ENCODE assay signal across 17 cellular contexts in the genomic region with DNA sequence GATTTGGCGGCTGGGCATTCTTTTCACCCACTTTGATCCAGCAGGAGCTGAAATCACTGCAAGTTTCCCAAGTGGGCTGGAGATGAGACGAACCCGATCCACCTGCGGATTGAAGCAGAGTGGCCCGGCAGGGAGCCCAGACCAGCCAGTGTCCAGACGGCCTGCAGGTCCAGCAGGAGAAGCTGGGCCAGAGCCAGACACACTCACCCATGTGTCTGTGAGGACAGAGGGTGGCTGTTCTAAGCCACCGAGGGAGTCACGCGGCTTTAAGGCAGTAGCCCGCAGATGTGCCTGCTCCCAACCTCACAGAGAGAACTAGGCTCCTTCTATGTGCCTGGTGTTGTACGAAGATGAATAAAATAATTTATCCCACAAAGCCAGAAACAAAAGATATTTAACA.
DNase-seq lines count a peak whose midpoint lies in the region; ATAC-seq and TF ChIP-seq lines count a peak whose summit lies in the region.
"Had no signal": no experiment of that assay in that cellular context is flagged by ENCODE, and none has a peak within 500 bp of the region (broad histone marks: within the 10 kb centered on the region; RNA-seq: fewer than 3 reads in every experiment).

No MANE protein-coding gene starts in this region.

- CTCF ChIA-PET in SK-N-SH (lab: Yijun Ruan, JAX): no interaction called here

- no peaks in the 10 kb centered on the region for H3K9me2 ChIP-seq in SK-N-SH

- H3K27me3 ChIP-seq in SK-N-SH (ENCODE audit: insufficient read depth) (no peaks in the 10 kb centered on the region), MG63 (no peaks in the 10 kb centered on the region)
- H3K27me3 ChIP-seq: BLaER1 treated with 17β-estradiol and CSF1 and Interleukin-3, amounts not matched to agents 10 nM and 100 nM had no signal

- POLR2A ChIA-PET in SK-N-SH (lab: Yijun Ruan, JAX): no interaction called here

- DNase-seq in SK-N-SH: peak; percentile 26
- DNase-seq in inferior parietal cortex (ENCODE audit: extremely low spot score): peak; percentile 5
- DNase-seq in pons (ENCODE audit: low spot score): peak; percentile 67
- no peak for DNase-seq in activated CD4-positive, CD25-positive, alpha-beta regulatory T cell treated with anti-CD3 and anti-CD28 coated beads, Interleukin-2, amount 50 U/mL, for 72 hours
- no peak for DNase-seq in MG63
- no peak for DNase-seq in NCI-H1436 (lab: John Stamatoyannopoulos, UW)
- DNase-seq: Calu3; CD8-positive, alpha-beta T cell; DMS79 treated with DMSO at 0.1 percent for 48 hours; GF-D8; HCEC 1CT had no signal

- H3K4me3 ChIP-seq in SK-N-SH (ENCODE audit: low read depth in 2 of 2, low read length in 1 of 2) (no peak overlapping the region), MG63 (no peak overlapping the region)
- H3K4me3 ChIP-seq: A549; BLaER1 treated with 17β-estradiol and CSF1 and Interleukin-3, amounts not matched to agents 10 nM and 100 nM; GM23338 had no signal

- no peak for ATAC-seq in SK-N-SH treated with all-trans-retinoic acid at 6 μM for 48 hours
- ATAC-seq: A549; CD8-positive, alpha-beta T cell had no signal

- H3K4me2 ChIP-seq in SK-N-SH: no peak overlapping the region
- H3K4me2 ChIP-seq: A549; BLaER1 treated with 17β-estradiol and CSF1 and Interleukin-3, amounts not matched to agents 10 nM and 100 nM; GM23338 had no signal

- peaks cover 3% of the 10 kb centered on the region; the same call in 1 of the 2 replicates for H3K9me3 ChIP-seq in SK-N-SH
- peaks cover 6% of the 10 kb centered on the region for H3K9me3 ChIP-seq in MG63
- H3K9me3 ChIP-seq: A549 had no signal

- no peak overlapping the region for H2AFZ ChIP-seq in SK-N-SH (ENCODE audit: low read depth)
- H2AFZ ChIP-seq: GM23338 had no signal

- no peak for TF ChIP-seq EP300 in SK-N-SH (IDR thresholded peaks at IDR 0.05; ENCODE audit: borderline replicate concordance in 1 of 2, low read depth in 1 of 2, low read length in 1 of 2)

- no peak for TF ChIP-seq RAD21 in SK-N-SH (IDR thresholded peaks at IDR 0.05; ENCODE audit: low read length)

- H4K20me1 ChIP-seq in SK-N-SH (ENCODE audit: insufficient read depth): no peaks in the 10 kb centered on the region
- H4K20me1 ChIP-seq: BLaER1 treated with 17β-estradiol and CSF1 and Interleukin-3, amounts not matched to agents 10 nM and 100 nM had no signal

- H3F3A ChIP-seq in SK-N-SH (replicated peaks; ENCODE audit: insufficient read depth): no peaks in the 10 kb centered on the region

- no peaks in the 10 kb centered on the region for H3K36me3 ChIP-seq in SK-N-SH (replicated peaks in 1 of 2; ENCODE audit: control insufficient read depth in 1 of 2, insufficient read depth in 2 of 2, low read length in 1 of 2)
- no peaks in the 10 kb centered on the region for H3K36me3 ChIP-seq in MG63

- no peak overlapping the region for H3K9ac ChIP-seq in SK-N-SH
- H3K9ac ChIP-seq: BLaER1 treated with 17β-estradiol and CSF1 and Interleukin-3, amounts not matched to agents 10 nM and 100 nM had no signal

- H3K27ac ChIP-seq in SK-N-SH (ENCODE audit: low read depth in 2 of 2, low read length in 1 of 2): no peak overlapping the region; a peak in 1 of 4 replicates
- H3K27ac ChIP-seq: 22Rv1; A549; BLaER1 treated with 17β-estradiol and CSF1 and Interleukin-3, amounts not matched to agents 10 nM and 100 nM; HL-60 had no signal

- no peak for TF ChIP-seq CTCF in SK-N-SH (IDR thresholded peaks at IDR 0.05)

- H3K4me1 ChIP-seq in SK-N-SH (ENCODE audit: control insufficient read depth in 1 of 2, insufficient read depth in 2 of 2, low read depth in 1 of 2, low read length in 1 of 2): peaks cover 0 to 33% of the 10 kb centered on the region in 2 experiments; a peak in 1 of 4 replicates
- H3K4me1 ChIP-seq: A549; BLaER1 treated with 17β-estradiol and CSF1 and Interleukin-3, amounts not matched to agents 10 nM and 100 nM had no signal

- no peaks in the 10 kb centered on the region for H3K79me2 ChIP-seq in SK-N-SH (ENCODE audit: insufficient read depth)

- 89% methylated on average over 11 of the region's 11 CpGs for WGBS in SK-N-SH (ENCODE audit: low lambda C conversion rate)

TF ChIP-seq in SK-N-SH, 30 proteins besides CTCF, POLR2A, EP300 and RAD21 (continues in another document):
- TF ChIP-seq, protein P1, sequence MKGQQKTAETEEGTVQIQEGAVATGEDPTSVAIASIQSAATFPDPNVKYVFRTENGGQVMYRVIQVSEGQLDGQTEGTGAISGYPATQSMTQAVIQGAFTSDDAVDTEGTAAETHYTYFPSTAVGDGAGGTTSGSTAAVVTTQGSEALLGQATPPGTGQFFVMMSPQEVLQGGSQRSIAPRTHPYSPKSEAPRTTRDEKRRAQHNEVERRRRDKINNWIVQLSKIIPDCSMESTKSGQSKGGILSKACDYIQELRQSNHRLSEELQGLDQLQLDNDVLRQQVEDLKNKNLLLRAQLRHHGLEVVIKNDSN (IDR thresholded peaks at IDR 0.05; ENCODE audit: borderline replicate concordance, low read depth): no peak
- TF ChIP-seq RCOR1 (IDR thresholded peaks at IDR 0.05; ENCODE audit: low read length): no peak
- TF ChIP-seq, protein P2, sequence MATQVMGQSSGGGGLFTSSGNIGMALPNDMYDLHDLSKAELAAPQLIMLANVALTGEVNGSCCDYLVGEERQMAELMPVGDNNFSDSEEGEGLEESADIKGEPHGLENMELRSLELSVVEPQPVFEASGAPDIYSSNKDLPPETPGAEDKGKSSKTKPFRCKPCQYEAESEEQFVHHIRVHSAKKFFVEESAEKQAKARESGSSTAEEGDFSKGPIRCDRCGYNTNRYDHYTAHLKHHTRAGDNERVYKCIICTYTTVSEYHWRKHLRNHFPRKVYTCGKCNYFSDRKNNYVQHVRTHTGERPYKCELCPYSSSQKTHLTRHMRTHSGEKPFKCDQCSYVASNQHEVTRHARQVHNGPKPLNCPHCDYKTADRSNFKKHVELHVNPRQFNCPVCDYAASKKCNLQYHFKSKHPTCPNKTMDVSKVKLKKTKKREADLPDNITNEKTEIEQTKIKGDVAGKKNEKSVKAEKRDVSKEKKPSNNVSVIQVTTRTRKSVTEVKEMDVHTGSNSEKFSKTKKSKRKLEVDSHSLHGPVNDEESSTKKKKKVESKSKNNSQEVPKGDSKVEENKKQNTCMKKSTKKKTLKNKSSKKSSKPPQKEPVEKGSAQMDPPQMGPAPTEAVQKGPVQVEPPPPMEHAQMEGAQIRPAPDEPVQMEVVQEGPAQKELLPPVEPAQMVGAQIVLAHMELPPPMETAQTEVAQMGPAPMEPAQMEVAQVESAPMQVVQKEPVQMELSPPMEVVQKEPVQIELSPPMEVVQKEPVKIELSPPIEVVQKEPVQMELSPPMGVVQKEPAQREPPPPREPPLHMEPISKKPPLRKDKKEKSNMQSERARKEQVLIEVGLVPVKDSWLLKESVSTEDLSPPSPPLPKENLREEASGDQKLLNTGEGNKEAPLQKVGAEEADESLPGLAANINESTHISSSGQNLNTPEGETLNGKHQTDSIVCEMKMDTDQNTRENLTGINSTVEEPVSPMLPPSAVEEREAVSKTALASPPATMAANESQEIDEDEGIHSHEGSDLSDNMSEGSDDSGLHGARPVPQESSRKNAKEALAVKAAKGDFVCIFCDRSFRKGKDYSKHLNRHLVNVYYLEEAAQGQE (IDR thresholded peaks at IDR 0.05; ENCODE audit: low read depth, low read length): no peak
- TF ChIP-seq SMC3 (IDR thresholded peaks at IDR 0.05; ENCODE audit: low read depth, low read length): no peak
- no peak for TF ChIP-seq NFIC (IDR thresholded peaks at IDR 0.05; ENCODE audit: borderline replicate concordance)
- no peak for TF ChIP-seq ELF1 (IDR thresholded peaks at IDR 0.05)
- no peak for TF ChIP-seq TEAD4 (IDR thresholded peaks at IDR 0.05; ENCODE audit: borderline replicate concordance, insufficient read depth)

TF ChIP-seq in SK-N-SH treated with all-trans-retinoic acid at 6 μM for 48 hours, 23 proteins besides CTCF, POLR2A, EP300 and RAD21 (continues in another document):
- TF ChIP-seq, protein P3, sequence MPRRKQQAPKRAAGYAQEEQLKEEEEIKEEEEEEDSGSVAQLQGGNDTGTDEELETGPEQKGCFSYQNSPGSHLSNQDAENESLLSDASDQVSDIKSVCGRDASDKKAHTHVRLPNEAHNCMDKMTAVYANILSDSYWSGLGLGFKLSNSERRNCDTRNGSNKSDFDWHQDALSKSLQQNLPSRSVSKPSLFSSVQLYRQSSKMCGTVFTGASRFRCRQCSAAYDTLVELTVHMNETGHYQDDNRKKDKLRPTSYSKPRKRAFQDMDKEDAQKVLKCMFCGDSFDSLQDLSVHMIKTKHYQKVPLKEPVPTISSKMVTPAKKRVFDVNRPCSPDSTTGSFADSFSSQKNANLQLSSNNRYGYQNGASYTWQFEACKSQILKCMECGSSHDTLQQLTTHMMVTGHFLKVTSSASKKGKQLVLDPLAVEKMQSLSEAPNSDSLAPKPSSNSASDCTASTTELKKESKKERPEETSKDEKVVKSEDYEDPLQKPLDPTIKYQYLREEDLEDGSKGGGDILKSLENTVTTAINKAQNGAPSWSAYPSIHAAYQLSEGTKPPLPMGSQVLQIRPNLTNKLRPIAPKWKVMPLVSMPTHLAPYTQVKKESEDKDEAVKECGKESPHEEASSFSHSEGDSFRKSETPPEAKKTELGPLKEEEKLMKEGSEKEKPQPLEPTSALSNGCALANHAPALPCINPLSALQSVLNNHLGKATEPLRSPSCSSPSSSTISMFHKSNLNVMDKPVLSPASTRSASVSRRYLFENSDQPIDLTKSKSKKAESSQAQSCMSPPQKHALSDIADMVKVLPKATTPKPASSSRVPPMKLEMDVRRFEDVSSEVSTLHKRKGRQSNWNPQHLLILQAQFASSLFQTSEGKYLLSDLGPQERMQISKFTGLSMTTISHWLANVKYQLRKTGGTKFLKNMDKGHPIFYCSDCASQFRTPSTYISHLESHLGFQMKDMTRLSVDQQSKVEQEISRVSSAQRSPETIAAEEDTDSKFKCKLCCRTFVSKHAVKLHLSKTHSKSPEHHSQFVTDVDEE (CRISPR knock-in tag; IDR thresholded peaks at IDR 0.05): no peak
- TF ChIP-seq ZC3H10 (CRISPR knock-in tag; IDR thresholded peaks at IDR 0.05): no peak
- TF ChIP-seq, protein P4, sequence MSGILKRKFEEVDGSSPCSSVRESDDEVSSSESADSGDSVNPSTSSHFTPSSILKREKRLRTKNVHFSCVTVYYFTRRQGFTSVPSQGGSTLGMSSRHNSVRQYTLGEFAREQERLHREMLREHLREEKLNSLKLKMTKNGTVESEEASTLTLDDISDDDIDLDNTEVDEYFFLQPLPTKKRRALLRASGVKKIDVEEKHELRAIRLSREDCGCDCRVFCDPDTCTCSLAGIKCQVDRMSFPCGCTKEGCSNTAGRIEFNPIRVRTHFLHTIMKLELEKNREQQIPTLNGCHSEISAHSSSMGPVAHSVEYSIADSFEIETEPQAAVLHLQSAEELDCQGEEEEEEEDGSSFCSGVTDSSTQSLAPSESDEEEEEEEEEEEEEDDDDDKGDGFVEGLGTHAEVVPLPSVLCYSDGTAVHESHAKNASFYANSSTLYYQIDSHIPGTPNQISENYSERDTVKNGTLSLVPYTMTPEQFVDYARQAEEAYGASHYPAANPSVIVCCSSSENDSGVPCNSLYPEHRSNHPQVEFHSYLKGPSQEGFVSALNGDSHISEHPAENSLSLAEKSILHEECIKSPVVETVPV (CRISPR knock-in tag; IDR thresholded peaks at IDR 0.05): no peak
- TF ChIP-seq ZFP30 (CRISPR knock-in tag; IDR thresholded peaks at IDR 0.05): no peak
- TF ChIP-seq GLIS3 (CRISPR knock-in tag; IDR thresholded peaks at IDR 0.05): no peak
- TF ChIP-seq OSR1 (CRISPR knock-in tag; IDR thresholded peaks at IDR 0.05): no peak

Comparison
In these comparisons a context has a peak if more than half of its experiments do, and no peak if none do; other contexts are left out.
1. DNase-seq: peak in SK-N-SH (single experiment), inferior parietal cortex (single experiment) and pons (single experiment); none in activated CD4-positive, CD25-positive, alpha-beta regulatory T cell treated with anti-CD3 and anti-CD28 coated beads, Interleukin-2, amount 50 U/mL, for 72 hours (single experiment), MG63 (single experiment) and NCI-H1436 (single experiment).